In the genomic region with DNA sequence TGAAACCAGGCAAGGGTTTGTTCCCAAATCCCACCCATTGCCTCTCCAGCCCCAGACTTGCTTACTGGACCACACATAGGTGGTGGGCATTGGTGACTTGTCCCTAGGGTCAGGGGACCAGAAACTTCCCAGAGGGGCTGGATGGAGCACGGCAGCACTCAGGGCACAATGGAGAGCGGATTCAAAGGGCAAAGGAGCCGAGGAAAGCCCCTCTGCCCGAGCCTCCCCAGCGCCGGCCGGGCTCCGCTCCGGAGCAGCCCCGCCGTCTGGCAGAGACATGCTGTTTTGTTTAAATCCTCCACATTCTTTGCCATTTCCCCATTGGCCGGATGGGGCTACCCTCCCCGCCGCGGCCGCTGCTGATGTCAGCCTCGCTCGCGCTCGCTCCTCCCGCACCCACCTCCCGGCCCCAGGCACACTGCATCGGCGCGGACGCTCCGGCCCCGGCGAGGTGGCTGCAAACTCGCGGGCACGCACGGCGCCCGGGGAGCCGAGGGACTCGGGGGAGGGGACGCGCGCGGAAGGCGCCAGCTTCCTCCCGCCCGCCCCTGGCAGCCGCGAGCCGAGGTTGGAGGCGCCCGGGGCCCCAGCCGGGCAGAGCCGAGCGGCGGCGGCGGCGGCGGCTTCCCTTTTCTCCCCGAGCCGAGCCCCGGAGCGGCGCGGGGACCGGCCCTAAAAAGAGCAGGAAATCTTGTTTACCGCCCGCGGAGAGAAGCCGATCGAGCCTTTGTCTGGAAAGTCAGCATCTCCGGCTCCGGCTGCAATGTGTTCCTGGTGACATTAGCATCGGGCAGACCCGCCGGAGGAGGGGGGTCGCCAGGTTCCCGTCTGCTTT, we compare ENCODE assay signal across 8 cellular contexts. TPM values are rescaled to one million over a fixed set of nuclear protein-coding genes. Genes with fewer than 3 reads are reported as not detected.
DNase-seq lines count a peak whose midpoint lies in the region; ATAC-seq, FAIRE-seq and TF ChIP-seq lines count a peak whose summit lies in the region.

A gene (plus strand): TSS at position 390 of the 835 bp plus-strand sequence.

- H3K4me3 ChIP-seq in HFF-Myc (replicated peaks; ENCODE audit: low read depth, low read length) (peak within 1 kb of the TSS; percentile 87), NB4 (ENCODE audit: low read depth, low read length) (peak within 1 kb of the TSS; percentile 68), SU-DHL-6 (ENCODE audit: insufficient read depth, low read length, poor library complexity, severe bottlenecking) (peak within 1 kb of the TSS; percentile 75), pancreas (peak within 1 kb of the TSS; percentile 76 to 98 (median 89)), thyroid gland (replicated peaks in 1 of 3) (peak within 1 kb of the TSS; percentile 83 to 94 (median 85))

- POLR2A ChIA-PET in GM10248 (lab: Yijun Ruan, JAX): no interaction called here

- H3K36me3 Mint-ChIP-seq in activated naive CD8-positive, alpha-beta T cell treated with anti-CD3 and anti-CD28 coated beads for 36 hours: peaks cover 25% of the 10 kb centered on the region

- H3F3A ChIP-seq in SU-DHL-6 (ENCODE audit: insufficient read depth): peaks cover 5% of the 10 kb centered on the region; the same call in 1 of the 2 replicates

- H3K27me3 ChIP-seq in SU-DHL-6 (ENCODE audit: low read length) (no peaks in the 10 kb centered on the region), pancreas (no peaks in the 10 kb centered on the region), thyroid gland (no peaks in the 10 kb centered on the region)

- CTCF ChIA-PET in GM10248 (lab: Yijun Ruan, JAX): interaction anchor here (0.9 to 9.6 kb wide), 23 partner anchors 8 to 318 kb away, joined by 3 to 108 read pairs (median 10); a partner anchor contains a TSS

- peak within 1 kb of the TSS; percentile 64 for H3K9ac ChIP-seq in SU-DHL-6 (ENCODE audit: low read length)

- peak; percentile 74 to 83 (median 80) for ATAC-seq in pancreas

- H3K36me3 ChIP-seq in SU-DHL-6 (ENCODE audit: low read length) (no peaks in the 10 kb centered on the region), pancreas (no peaks in the 10 kb centered on the region), thyroid gland (no peaks in the 10 kb centered on the region)

- H3K79me2 ChIP-seq in SU-DHL-6 (ENCODE audit: insufficient read depth, low read length): no peaks in the 10 kb centered on the region

- WGBS in pancreas, 2 donors: 0% methylated on average over 75 to 76 of the region's 76 CpGs
- WGBS in thyroid gland, 2 donors: 0% methylated on average over 14 to 24 of the region's 76 CpGs

- no peaks in the 10 kb centered on the region for H3K9me3 ChIP-seq in SU-DHL-6 (ENCODE audit: insufficient read depth, low read length)
- no peaks in the 10 kb centered on the region for H3K9me3 ChIP-seq in pancreas
- H3K9me3 ChIP-seq in thyroid gland: no peaks in the 10 kb centered on the region

- no peaks in the 10 kb centered on the region for H3K9me2 ChIP-seq in SU-DHL-6 (replicated peaks; ENCODE audit: insufficient read depth, low read length)

- FAIRE-seq in pancreas (lab: Jason Lieb, UNC): no peak

- peaks cover 9% of the 10 kb centered on the region for H3K9me3 Mint-ChIP-seq in activated naive CD8-positive, alpha-beta T cell treated with anti-CD3 and anti-CD28 coated beads for 36 hours

- no peak for TF ChIP-seq CTCF in GM10248 (IDR thresholded peaks at IDR 0.05; ENCODE audit: control extremely low read depth, extremely low read depth, low read depth, missing control alignments)
- TF ChIP-seq CTCF in HFF-Myc (IDR thresholded peaks at IDR 0.05; ENCODE audit: low read depth, low read length, missing control alignments): no peak
- TF ChIP-seq CTCF in NB4 (IDR thresholded peaks at IDR 0.05; ENCODE audit: low read depth, low read length): no peak
- no peak for TF ChIP-seq CTCF in SU-DHL-6 (IDR thresholded peaks at IDR 0.05; ENCODE audit: insufficient read depth, low read length, poor library complexity, severe bottlenecking)
- no peak for TF ChIP-seq CTCF in pancreas (IDR thresholded peaks at IDR 0.05)
- TF ChIP-seq CTCF in thyroid gland (IDR thresholded peaks at IDR 0.05): peak in 1 of 6 experiments; percentile 5

- H3K4me1 ChIP-seq in pancreas: peaks cover 3 to 8% (median 7%) of the 10 kb centered on the region in 3 donors
- peaks cover 5 to 20% of the 10 kb centered on the region in 2 donors for H3K4me1 ChIP-seq in thyroid gland

- H3K4me3 Mint-ChIP-seq in activated naive CD8-positive, alpha-beta T cell treated with anti-CD3 and anti-CD28 coated beads for 36 hours: peak within 1 kb of the TSS; percentile 86

- H3K4me1 Mint-ChIP-seq in activated naive CD8-positive, alpha-beta T cell treated with anti-CD3 and anti-CD28 coated beads for 36 hours: peaks cover 41% of the 10 kb centered on the region

- TF ChIP-seq POLR2A in NB4 (IDR thresholded peaks at IDR 0.05; ENCODE audit: extremely low read depth, insufficient read length): no peak
- peak; percentile 27 to 89 for TF ChIP-seq POLR2A in thyroid gland (IDR thresholded peaks at IDR 0.05)

- H3K4me2 ChIP-seq in SU-DHL-6 (ENCODE audit: low read depth, low read length, poor library complexity, severe bottlenecking): peak within 1 kb of the TSS; percentile 67

- H2AFZ ChIP-seq in SU-DHL-6 (ENCODE audit: low read depth, low read length, severe bottlenecking): peak within 1 kb of the TSS; percentile 91

- peak; percentile 86 for DNase-seq in GM10248 (ENCODE audit: extremely low spot score)
- DNase-seq in HFF-Myc (ENCODE audit: extremely low read depth, low read depth): no peak
- DNase-seq in NB4 (ENCODE audit: low read depth): peak; percentile 92
- peak; percentile 91 for DNase-seq in activated naive CD8-positive, alpha-beta T cell treated with anti-CD3 and anti-CD28 coated beads for 36 hours
- DNase-seq in head of caudate nucleus: peak; percentile 59 to 96 (median 90)
- peak; percentile 86 to 95 (median 92) for DNase-seq in pancreas
- DNase-seq in thyroid gland: peak; percentile 85

- intact Hi-C loops in head of caudate nucleus (cut with DNase I) (loop anchor here (5.0 to 10.0 kb wide), 2 partner anchors 95 to 228 kb away; no protein-coding TSS in a partner anchor), pancreas (cut with DNase I) (loop anchor here in 2 of 3 donors (5.0 to 10.0 kb wide), 2 partner anchors 100 to 318 kb away; no protein-coding TSS in a partner anchor), thyroid gland (cut with DNase I) (loop anchor here (2.0 to 10.0 kb wide), 5 partner anchors 100 to 338 kb away; a partner anchor contains a TSS)

- no peaks in the 10 kb centered on the region for H4K20me1 ChIP-seq in SU-DHL-6 (ENCODE audit: low read depth, low read length)

- H3K27ac Mint-ChIP-seq in activated naive CD8-positive, alpha-beta T cell treated with anti-CD3 and anti-CD28 coated beads for 36 hours: peak within 1 kb of the TSS; percentile 92

- peak within 1 kb of the TSS; percentile 72 for H3K27ac ChIP-seq in SU-DHL-6 (ENCODE audit: low read depth, low read length)
- peak within 1 kb of the TSS; percentile 87 to 94 (median 94) for H3K27ac ChIP-seq in pancreas
- peak within 1 kb of the TSS; percentile 85 to 98 (median 89) for H3K27ac ChIP-seq in thyroid gland

- no peaks in the 10 kb centered on the region for H3K27me3 Mint-ChIP-seq in activated naive CD8-positive, alpha-beta T cell treated with anti-CD3 and anti-CD28 coated beads for 36 hours

RNA-seq across cellular contexts. Expression of the gene that starts here (rescaled TPM):
- 10 to 100 TPM; 50.1 to 51.1 TPM for total RNA-seq in activated naive CD8-positive, alpha-beta T cell treated with anti-CD3 and anti-CD28 coated beads for 36 hours
- total RNA-seq in pancreas: 10 to 100 TPM; 21.6 to 28.8 (median 25.3) TPM
- 10 to 100 TPM in 1 of 2 donors, 1 to 10 TPM in 1; 9.5 to 16.7 TPM for polyA plus RNA-seq in pancreas
- 10 to 100 TPM in 1 of 4 donors, 1 to 10 TPM in 3; 3.6 to 14.2 (median 7.3) TPM for total RNA-seq in thyroid gland
